In the genomic region with DNA sequence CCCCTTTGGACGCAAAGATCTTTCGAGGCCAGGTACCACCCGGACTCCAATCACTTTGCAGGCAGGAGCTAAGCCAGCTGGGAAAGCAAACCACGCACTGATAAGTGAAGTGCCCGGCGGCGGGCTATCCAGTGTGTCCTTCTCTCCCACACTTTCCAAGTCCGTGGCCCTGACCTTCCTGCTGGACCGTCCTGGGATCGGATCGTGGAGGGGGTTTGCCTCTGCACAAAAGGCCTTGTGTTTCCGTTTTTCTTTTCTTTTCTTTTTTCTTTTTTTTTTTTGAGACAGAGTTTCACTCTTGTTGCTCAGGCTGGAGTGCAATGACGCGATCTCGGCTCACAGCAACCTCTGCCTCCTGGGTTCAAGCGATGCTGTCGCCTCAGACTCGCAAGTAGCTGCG, we compare ENCODE assay signal across 11 cellular contexts. TPM values are rescaled to one million over a fixed set of nuclear protein-coding genes. Genes with fewer than 3 reads are reported as not detected.
A peak's percentile ranks its signal among the peaks of the same experiment; 100 is the strongest.
DNase-seq lines count a peak whose midpoint lies in the region; ATAC-seq and TF ChIP-seq lines count a peak whose summit lies in the region.
"Not testable (repeated sequence)": the region's sequence is repeated elsewhere in the genome, so short reads cannot be mapped to it uniquely, and the experiment has no call there.
"Had no signal": no experiment of that assay in that cellular context is flagged by ENCODE, and none has a peak within 500 bp of the region (broad histone marks: within the 10 kb centered on the region; RNA-seq: fewer than 3 reads in every experiment).

No MANE protein-coding gene starts in this region.

- not testable (repeated sequence) for DNase-seq in CD4-positive, alpha-beta T cell; activated CD4-positive, alpha-beta memory T cell treated with anti-CD3 and anti-CD28 coated beads for 36 hours; activated T-cell treated with anti-CD3 and anti-CD28 coated beads, Interleukin-2, amount 50 U/mL, for 72 hours; effector memory CD8-positive, alpha-beta T cell; natural killer cell

- intact Hi-C loops in CD4-positive, alpha-beta T cell (cut with DNase I, micrococcal nuclease), result loop anchor here in 1 of 2 experiments (5.0 kb wide), 2 partner anchors 38 to 62 kb away; no protein-coding TSS in a partner anchor
- intact Hi-C loops in activated CD4-positive, alpha-beta memory T cell treated with anti-CD3 and anti-CD28 coated beads for 36 hours (cut with micrococcal nuclease); natural killer cell (cut with micrococcal nuclease): not testable (repeated sequence)

- H3K9me3 ChIP-seq in CD4-positive, alpha-beta T cell (ENCODE audit: control insufficient read depth, low read length), result not testable (repeated sequence)

- not testable (repeated sequence) for H3K27ac Mint-ChIP-seq in CD4-positive, alpha-beta T cell; T-helper 1 cell treated with Interleukin-12 subunit alpha and Interleukin-12 subunit beta and Interleukin-4 antibody, amounts not matched to agents 30 μg/mL and 1 μg/mL, for 36 hours; activated naive CD8-positive, alpha-beta T cell; stimulated activated memory B cell treated with anti-CD40 and anti-IgM and Interleukin-4, amounts not matched to agents 10 μg/mL and 1 μg/mL and 100 μg/mL, for 72 hours
- H3K27ac Mint-ChIP-seq in activated CD4-positive, alpha-beta memory T cell treated with anti-CD3 and anti-CD28 coated beads for 36 hours, result peak overlapping the region; percentile 93
- peak overlapping the region; percentile 89 for H3K27ac Mint-ChIP-seq in activated T-cell treated with anti-CD3 and anti-CD28 coated beads, Interleukin-2, amount 50 U/mL, for 72 hours
- H3K27ac Mint-ChIP-seq in effector memory CD8-positive, alpha-beta T cell, result peak overlapping the region; percentile 98 to 99
- peak overlapping the region; percentile 98 to 99 for H3K27ac Mint-ChIP-seq in natural killer cell

- H3K4me1 Mint-ChIP-seq in CD4-positive, alpha-beta T cell (ENCODE audit: low read depth), result peaks cover 32% of the 10 kb centered on the region
- H3K4me1 Mint-ChIP-seq in T-helper 1 cell treated with Interleukin-12 subunit alpha and Interleukin-12 subunit beta and Interleukin-4 antibody, amounts not matched to agents 30 μg/mL and 1 μg/mL, for 36 hours (ENCODE audit: low read depth), result peaks cover 36% of the 10 kb centered on the region
- peaks cover 50% of the 10 kb centered on the region for H3K4me1 Mint-ChIP-seq in activated CD4-positive, alpha-beta memory T cell treated with anti-CD3 and anti-CD28 coated beads for 36 hours (ENCODE audit: low read depth)
- peaks cover 50% of the 10 kb centered on the region for H3K4me1 Mint-ChIP-seq in activated T-cell treated with anti-CD3 and anti-CD28 coated beads, Interleukin-2, amount 50 U/mL, for 72 hours (ENCODE audit: low read depth)
- H3K4me1 Mint-ChIP-seq in activated naive CD8-positive, alpha-beta T cell (ENCODE audit: low read depth), result peaks cover 42% of the 10 kb centered on the region
- H3K4me1 Mint-ChIP-seq in effector memory CD8-positive, alpha-beta T cell (ENCODE audit: low read depth in 2 of 2), result peaks cover 62 to 73% of the 10 kb centered on the region in 2 donors
- peaks cover 73 to 86% of the 10 kb centered on the region in 2 donors for H3K4me1 Mint-ChIP-seq in natural killer cell
- H3K4me1 Mint-ChIP-seq in stimulated activated memory B cell treated with anti-CD40 and anti-IgM and Interleukin-4, amounts not matched to agents 10 μg/mL and 1 μg/mL and 100 μg/mL, for 72 hours, result peaks cover 78% of the 10 kb centered on the region

- not testable (repeated sequence) for TF ChIP-seq CTCF in CD4-positive, alpha-beta T cell (IDR thresholded peaks at IDR 0.05); natural killer cell (IDR thresholded peaks at IDR 0.05)

- H3K36me3 Mint-ChIP-seq in CD4-positive, alpha-beta T cell (ENCODE audit: low read depth), result peaks cover 47% of the 10 kb centered on the region
- peaks cover 39% of the 10 kb centered on the region for H3K36me3 Mint-ChIP-seq in T-helper 1 cell treated with Interleukin-12 subunit alpha and Interleukin-12 subunit beta and Interleukin-4 antibody, amounts not matched to agents 30 μg/mL and 1 μg/mL, for 36 hours (ENCODE audit: low read depth)
- peaks cover 22% of the 10 kb centered on the region for H3K36me3 Mint-ChIP-seq in activated CD4-positive, alpha-beta memory T cell treated with anti-CD3 and anti-CD28 coated beads for 36 hours
- H3K36me3 Mint-ChIP-seq in activated T-cell treated with anti-CD3 and anti-CD28 coated beads, Interleukin-2, amount 50 U/mL, for 72 hours (ENCODE audit: insufficient read depth in 2 of 2); activated naive CD8-positive, alpha-beta T cell; natural killer cell: not testable (repeated sequence)
- H3K36me3 Mint-ChIP-seq in effector memory CD8-positive, alpha-beta T cell (ENCODE audit: insufficient read depth), result peaks cover 69% of the 10 kb centered on the region
- peaks cover 41% of the 10 kb centered on the region for H3K36me3 Mint-ChIP-seq in stimulated activated memory B cell treated with anti-CD40 and anti-IgM and Interleukin-4, amounts not matched to agents 10 μg/mL and 1 μg/mL and 100 μg/mL, for 72 hours

- H3K4me3 Mint-ChIP-seq in CD4-positive, alpha-beta T cell, result peak overlapping the region; percentile 89
- peak overlapping the region; percentile 89 for H3K4me3 Mint-ChIP-seq in T-helper 1 cell treated with Interleukin-12 subunit alpha and Interleukin-12 subunit beta and Interleukin-4 antibody, amounts not matched to agents 30 μg/mL and 1 μg/mL, for 36 hours
- H3K4me3 Mint-ChIP-seq in activated CD4-positive, alpha-beta memory T cell treated with anti-CD3 and anti-CD28 coated beads for 36 hours, result peak overlapping the region; percentile 93
- peak overlapping the region; percentile 94 to 96 for H3K4me3 Mint-ChIP-seq in activated T-cell treated with anti-CD3 and anti-CD28 coated beads, Interleukin-2, amount 50 U/mL, for 72 hours
- peak overlapping the region; percentile 90 for H3K4me3 Mint-ChIP-seq in activated naive CD8-positive, alpha-beta T cell
- peak overlapping the region; percentile 92 to 98 for H3K4me3 Mint-ChIP-seq in effector memory CD8-positive, alpha-beta T cell
- peak overlapping the region; percentile 99 for H3K4me3 Mint-ChIP-seq in natural killer cell
- H3K4me3 Mint-ChIP-seq in stimulated activated memory B cell treated with anti-CD40 and anti-IgM and Interleukin-4, amounts not matched to agents 10 μg/mL and 1 μg/mL and 100 μg/mL, for 72 hours, result peak overlapping the region; percentile 87

- not testable (repeated sequence) for H3K27ac ChIP-seq in CD4-positive, alpha-beta T cell (ENCODE audit: low read depth, low read length)

- not testable (repeated sequence) for ATAC-seq in CD4-positive, alpha-beta T cell (ENCODE audit: poor library complexity); activated T-cell treated with anti-CD3 and anti-CD28 coated beads, Interleukin-2, amount 50 U/mL, for 72 hours (replicated peaks in 1 of 2); effector memory CD8-positive, alpha-beta T cell (replicated peaks); natural killer cell; stimulated activated memory B cell treated with anti-CD40 and anti-IgM and Interleukin-4, amounts not matched to agents 10 μg/mL and 1 μg/mL and 100 μg/mL, for 72 hours

- CTCF ChIA-PET in CD4-positive, alpha-beta T cell (lab: Charles Lee), result interaction anchor here (0.6 to 1.0 kb wide), 2 partner anchors 9 to 15 kb away, joined by 3 read pairs; no protein-coding TSS in a partner anchor
- CTCF ChIA-PET in activated CD4-positive, alpha-beta memory T cell treated with anti-CD3 and anti-CD28 coated beads for 36 hours (lab: Charles Lee), result interaction anchor here (0.7 to 1.0 kb wide), 3 partner anchors 35 to 209 kb away, joined by 3 to 6 read pairs (median 3); no protein-coding TSS in a partner anchor

- POLR2A ChIA-PET in CD4-positive, alpha-beta T cell (lab: Charles Lee), result not testable (repeated sequence)
- POLR2A ChIA-PET in activated CD4-positive, alpha-beta memory T cell treated with anti-CD3 and anti-CD28 coated beads for 36 hours (lab: Charles Lee), result interaction anchor here (0.9 to 1.2 kb wide), 3 partner anchors 9 to 70 kb away, joined by 3 to 5 read pairs (median 4); no protein-coding TSS in a partner anchor

- not testable (repeated sequence) for H3K27me3 Mint-ChIP-seq in CD4-positive, alpha-beta T cell; T-helper 1 cell treated with Interleukin-12 subunit alpha and Interleukin-12 subunit beta and Interleukin-4 antibody, amounts not matched to agents 30 μg/mL and 1 μg/mL, for 36 hours (ENCODE audit: low read depth); activated CD4-positive, alpha-beta memory T cell treated with anti-CD3 and anti-CD28 coated beads for 36 hours; activated T-cell treated with anti-CD3 and anti-CD28 coated beads, Interleukin-2, amount 50 U/mL, for 72 hours (ENCODE audit: low read depth); activated naive CD8-positive, alpha-beta T cell; effector memory CD8-positive, alpha-beta T cell; natural killer cell (ENCODE audit: low read depth in 2 of 2); stimulated activated memory B cell treated with anti-CD40 and anti-IgM and Interleukin-4, amounts not matched to agents 10 μg/mL and 1 μg/mL and 100 μg/mL, for 72 hours

- H3K9me3 Mint-ChIP-seq in CD4-positive, alpha-beta T cell; T-helper 1 cell treated with Interleukin-12 subunit alpha and Interleukin-12 subunit beta and Interleukin-4 antibody, amounts not matched to agents 30 μg/mL and 1 μg/mL, for 36 hours; activated CD4-positive, alpha-beta memory T cell treated with anti-CD3 and anti-CD28 coated beads for 36 hours; activated T-cell treated with anti-CD3 and anti-CD28 coated beads, Interleukin-2, amount 50 U/mL, for 72 hours; activated naive CD8-positive, alpha-beta T cell (ENCODE audit: low read depth); effector memory CD8-positive, alpha-beta T cell; natural killer cell; stimulated activated memory B cell treated with anti-CD40 and anti-IgM and Interleukin-4, amounts not matched to agents 10 μg/mL and 1 μg/mL and 100 μg/mL, for 72 hours: not testable (repeated sequence)

- H3K27me3 ChIP-seq in CD4-positive, alpha-beta T cell (ENCODE audit: control insufficient read depth, insufficient read depth, low read length), result not testable (repeated sequence)

RNA-seq across cellular contexts. Expression of gene APOBEC3G, which starts 2.0 kb away (rescaled TPM):
- 10 to 100 TPM; 18.8 to 20.6 TPM for total RNA-seq in CD4-positive, alpha-beta T cell
- total RNA-seq in activated CD4-positive, alpha-beta memory T cell treated with anti-CD3 and anti-CD28 coated beads for 36 hours, result 100 to 1,000 TPM; 106 to 108 TPM
- total RNA-seq in activated T-cell treated with anti-CD3 and anti-CD28 coated beads, Interleukin-2, amount 50 U/mL, for 72 hours, result 100 to 1,000 TPM in 1 of 2 donors, 10 to 100 TPM in 1; 77.8 to 115 TPM
- total RNA-seq in natural killer cell, result 100 to 1,000 TPM; 168 to 308 (median 237) TPM

RNA-seq across cellular contexts. Expression of gene APOBEC3H, which starts 18.0 kb away (rescaled TPM):
- under 1 TPM; 0.67 to 0.85 TPM for total RNA-seq in CD4-positive, alpha-beta T cell
- 10 to 100 TPM; 23.6 to 25.3 TPM for total RNA-seq in activated CD4-positive, alpha-beta memory T cell treated with anti-CD3 and anti-CD28 coated beads for 36 hours
- 10 to 100 TPM; 21.9 to 24.4 TPM for total RNA-seq in activated T-cell treated with anti-CD3 and anti-CD28 coated beads, Interleukin-2, amount 50 U/mL, for 72 hours
- total RNA-seq in natural killer cell, result 10 to 100 TPM; 14.1 to 17.0 (median 14.6) TPM
- total RNA-seq: Caco-2, RPMI7951 had no signal

RNA-seq across cellular contexts. Expression of gene APOBEC3F, which starts 38.4 kb away (rescaled TPM):
- 1 to 10 TPM; 4.3 to 6.5 TPM for total RNA-seq in CD4-positive, alpha-beta T cell
- total RNA-seq in activated CD4-positive, alpha-beta memory T cell treated with anti-CD3 and anti-CD28 coated beads for 36 hours, result 10 to 100 TPM; 33.4 to 34.9 TPM
- 10 to 100 TPM; 44.8 to 49.0 TPM for total RNA-seq in activated T-cell treated with anti-CD3 and anti-CD28 coated beads, Interleukin-2, amount 50 U/mL, for 72 hours
- total RNA-seq in natural killer cell, result 10 to 100 TPM; 30.1 to 54.4 (median 41.0) TPM
- total RNA-seq: PC-3 had no signal

RNA-seq across cellular contexts. Expression of gene APOBEC3D, which starts 58.1 kb away (rescaled TPM):
- 1 to 10 TPM; 7.4 to 8.0 TPM for total RNA-seq in CD4-positive, alpha-beta T cell
- 10 to 100 TPM; 54.1 to 54.5 TPM for total RNA-seq in activated CD4-positive, alpha-beta memory T cell treated with anti-CD3 and anti-CD28 coated beads for 36 hours
- 10 to 100 TPM; 33.9 to 43.0 TPM for total RNA-seq in activated T-cell treated with anti-CD3 and anti-CD28 coated beads, Interleukin-2, amount 50 U/mL, for 72 hours
- 10 to 100 TPM; 33.0 to 46.8 (median 37.9) TPM for total RNA-seq in natural killer cell

Comparison
In these comparisons a context has a peak if more than half of its experiments do, and no peak if none do; other contexts are left out.
1. RNA of gene APOBEC3H, which starts 18.0 kb away (total RNA-seq): 23.6 to 25.3 TPM in activated CD4-positive, alpha-beta memory T cell treated with anti-CD3 and anti-CD28 coated beads for 36 hours, 21.9 to 24.4 TPM in activated T-cell treated with anti-CD3 and anti-CD28 coated beads, Interleukin-2, amount 50 U/mL, for 72 hours and 14.1 to 17.0 TPM in natural killer cell; 0.67 to 0.85 TPM in CD4-positive, alpha-beta T cell; every median in the first group is over 4 times any median in the second.
2. RNA of gene APOBEC3F, which starts 38.4 kb away (total RNA-seq): 44.8 to 49.0 TPM in activated T-cell treated with anti-CD3 and anti-CD28 coated beads, Interleukin-2, amount 50 U/mL, for 72 hours, 30.1 to 54.4 TPM in natural killer cell and 33.4 to 34.9 TPM in activated CD4-positive, alpha-beta memory T cell treated with anti-CD3 and anti-CD28 coated beads for 36 hours; 4.3 to 6.5 TPM in CD4-positive, alpha-beta T cell; every median in the first group is over 4 times any median in the second.
3. Peak in every context shown above with its lines, with median percentiles within 50 percentile points of each other: H3K4me3 Mint-ChIP-seq.